In the genomic region with DNA sequence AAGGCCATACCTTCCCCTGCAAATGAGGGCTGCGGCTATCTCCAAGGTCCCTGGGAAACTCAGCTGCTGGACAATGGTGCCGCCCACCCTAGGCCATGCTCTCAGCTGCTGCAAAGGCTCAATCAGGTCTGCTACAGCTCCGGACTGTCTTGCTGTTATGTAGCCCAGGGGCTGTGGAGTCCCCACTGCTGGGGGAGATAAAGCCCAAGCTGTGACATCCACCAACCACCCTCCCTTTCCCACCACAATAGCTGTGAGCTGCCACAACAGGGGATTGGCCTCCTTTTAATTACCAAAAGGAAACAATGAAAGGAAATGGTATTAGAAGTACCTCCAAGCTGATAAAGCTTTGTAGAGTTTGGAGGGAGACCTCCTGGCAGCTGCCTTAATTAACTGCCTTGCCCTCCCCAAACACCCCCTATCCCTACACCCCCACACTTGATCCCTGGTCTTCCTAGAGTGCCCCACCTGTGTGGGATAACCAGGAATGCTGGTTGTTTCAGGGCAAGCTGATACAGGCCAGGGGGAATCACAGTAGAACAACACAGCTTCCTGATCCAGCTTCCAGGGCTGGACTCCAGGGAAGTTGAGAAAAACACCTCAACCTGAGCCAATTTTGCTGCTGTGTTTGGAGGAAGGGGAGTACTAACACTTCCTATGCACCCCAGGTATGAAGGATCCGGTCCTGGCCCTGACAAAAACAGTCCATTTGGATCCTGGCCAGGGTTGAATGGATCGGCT, we compare ENCODE assay signal across 8 cellular contexts. TPM values are rescaled to one million over a fixed set of nuclear protein-coding genes. Genes with fewer than 3 reads are reported as not detected.
A peak's percentile ranks its signal among the peaks of the same experiment; 100 is the strongest.
DNase-seq lines count a peak whose midpoint lies in the region; ATAC-seq and TF ChIP-seq lines count a peak whose summit lies in the region.
"Had no signal": no experiment of that assay in that cellular context is flagged by ENCODE, and none has a peak within 500 bp of the region (broad histone marks: within the 10 kb centered on the region; RNA-seq: fewer than 3 reads in every experiment).

A gene (minus strand): TSS at position 260 of the 741 bp plus-strand sequence. CDS start 1,474 bp downstream, outside the sequence.

- no peaks in the 10 kb centered on the region for H3K27me3 ChIP-seq in upper lobe of right lung

- peak within 1 kb of the TSS; percentile 80 for H3K27ac ChIP-seq in upper lobe of right lung

- peak within 1 kb of the TSS in 1 of 5 experiments; percentile 55 for H3K27ac Mint-ChIP-seq in brain

- intact Hi-C loops in cardiac septum (cut with DNase I) = loop anchor here (5.0 kb wide), 1 partner anchor 47 kb away; no protein-coding TSS in a partner anchor
- intact Hi-C loops in upper lobe of right lung (cut with DNase I) = loop anchor here (10.0 kb wide), 1 partner anchor 60 kb away; no protein-coding TSS in a partner anchor

- no peaks in the 10 kb centered on the region for H3K36me3 Mint-ChIP-seq in brain

- H3K4me3 Mint-ChIP-seq in brain = no peak within 1 kb of the TSS

- H3K9me3 ChIP-seq in upper lobe of right lung = no peaks in the 10 kb centered on the region

- TF ChIP-seq CTCF in brain (conservative IDR thresholded peaks at IDR 0.05) = no peak
- TF ChIP-seq CTCF in omental fat pad (IDR thresholded peaks at IDR 0.05) = no peak
- TF ChIP-seq CTCF in upper lobe of right lung (IDR thresholded peaks at IDR 0.05) = no peak

- H3K27me3 Mint-ChIP-seq in brain = peaks cover 13% of the 10 kb centered on the region

- ATAC-seq in omental fat pad (ENCODE audit: low FRiP score) = no peak
- ATAC-seq in upper lobe of right lung = peak; percentile 54

- H3K36me3 ChIP-seq in upper lobe of right lung = no peaks in the 10 kb centered on the region

- peaks cover 0 to 2% (median 0%) of the 10 kb centered on the region in 5 experiments for H3K9me3 Mint-ChIP-seq in brain

- no peaks in the 10 kb centered on the region for H3K4me1 ChIP-seq in upper lobe of right lung

- peak within 1 kb of the TSS; percentile 43 for H3K4me3 ChIP-seq in upper lobe of right lung

- peaks cover 9% of the 10 kb centered on the region for H3K4me1 Mint-ChIP-seq in brain

- no peak for DNase-seq in cardiac septum (ENCODE audit: low spot score)
- no peak for DNase-seq in omental fat pad (ENCODE audit: low spot score)
- DNase-seq in upper lobe of right lung = no peak
- no peak for DNase-seq in NCI-H146 (lab: John Stamatoyannopoulos, UW)
- DNase-seq in activated T-cell treated with anti-CD3 and anti-CD28 coated beads for 4 hours = no peak
- no peak for DNase-seq in COLO829 (ENCODE audit: low spot score)
- DNase-seq: T-helper 1 cell had no signal

RNA-seq across cellular contexts. Expression of the gene that starts here (rescaled TPM):
- 144 TPM for polyA plus RNA-seq in brain (ENCODE audit: insufficient read depth, low read depth, low replicate concordance)
- total RNA-seq in cardiac septum = 350 TPM
- 1,000 to 10,000 TPM in 1 of 4 donors, 100 to 1,000 TPM in 2, 10 to 100 TPM in 1; 78.4 to 1,203 (median 422) TPM for total RNA-seq in omental fat pad
- total RNA-seq in upper lobe of right lung = 729 TPM
